In genomic region chr3:179347383-179348194, GRCh38 we compare ENCODE assay signal across 8 cellular contexts. TPM values are rescaled to one million over a fixed set of nuclear protein-coding genes. Genes with fewer than 3 reads are reported as not detected.
DNase-seq lines count a peak whose midpoint lies in the region; ATAC-seq, FAIRE-seq and TF ChIP-seq lines count a peak whose summit lies in the region.

Gene MFN1, plus strand, starts transcription at chr3:179347709. Its CDS starts 1,143 bp downstream, at chr3:179348852.

- H3K9ac ChIP-seq in kidney (ENCODE audit: low read length in 2 of 2) = peak within 1 kb of the TSS; percentile 20 to 56

- no peaks in the 10 kb centered on the region for H3K9me3 ChIP-seq in kidney (ENCODE audit: control insufficient read depth in 1 of 2, low read length in 2 of 2)

- peak; percentile 9 for TF ChIP-seq CTCF in chondrocyte (IDR thresholded peaks at IDR 0.05)
- TF ChIP-seq CTCF in kidney (IDR thresholded peaks at IDR 0.05; ENCODE audit: borderline replicate concordance, extremely low read depth, insufficient read depth) = no peak

- TF ChIP-seq POLR2A in GM19193 (IDR thresholded peaks at IDR 0.05; ENCODE audit: extremely low read depth, insufficient read depth, insufficient read length) = peak; percentile 94

- peak within 1 kb of the TSS; percentile 98 for H3K27ac Mint-ChIP-seq in chondrocyte (ENCODE audit: unreplicated experiment)

- peaks cover 6% of the 10 kb centered on the region for H3K36me3 Mint-ChIP-seq in chondrocyte (ENCODE audit: low read depth)

- peaks cover 22% of the 10 kb centered on the region for H3K4me1 Mint-ChIP-seq in chondrocyte (ENCODE audit: low read depth)

- H3K36me3 ChIP-seq in kidney (ENCODE audit: control insufficient read depth in 1 of 2, insufficient read depth in 2 of 2, low read length in 2 of 2) = peaks cover 6 to 15% of the 10 kb centered on the region in 2 donors

- no peaks in the 10 kb centered on the region for H3K4me1 ChIP-seq in kidney (ENCODE audit: control insufficient read depth in 1 of 2, insufficient read depth in 1 of 2, low read depth in 1 of 2, low read length in 2 of 2)

- no peaks in the 10 kb centered on the region for H3K27me3 Mint-ChIP-seq in chondrocyte (ENCODE audit: low read depth)

- DNase-seq in AML-193 (lab: John Stamatoyannopoulos, UW) (peak; percentile 98), NCI-H510A treated with DMSO at 0.1 percent for 48 hours (lab: John Stamatoyannopoulos, UW) (peak; percentile 96), chondrocyte (ENCODE audit: low spot score) (peak; percentile 94), kidney (peak; percentile 97)
- DNase-seq in activated CD4-positive, alpha-beta T cell treated with anti-CD3 and anti-CD28 coated beads for 24 hours (ENCODE audit: low read depth in 2 of 2) = peak; percentile 75 to 76
- peak; percentile 93 for DNase-seq in stimulated activated CD4-positive, alpha-beta T cell treated with anti-CD3 and anti-CD28 coated beads, Interleukin-15, amount 100 ng/mL, for 24 hours

- H3K4me3 ChIP-seq in kidney (ENCODE audit: low read length in 2 of 2) = peak within 1 kb of the TSS; percentile 77 to 88

- intact Hi-C loops in kidney (cut with DNase I) = no loop called here

- no peaks in the 10 kb centered on the region for H3K9me3 Mint-ChIP-seq in chondrocyte (ENCODE audit: low read depth)

- peak; percentile 94 for FAIRE-seq in kidney (lab: Jason Lieb, UNC)

- peak; percentile 94 for ATAC-seq in HG03439 (IDR thresholded peaks at IDR 0.05; ENCODE audit: unreplicated experiment)

- peak within 1 kb of the TSS; percentile 95 for H3K4me3 Mint-ChIP-seq in chondrocyte (ENCODE audit: unreplicated experiment)

- H3K27ac ChIP-seq in kidney (ENCODE audit: low read depth in 2 of 2, low read length in 2 of 2) = peak within 1 kb of the TSS; percentile 67 to 77

RNA-seq across cellular contexts. Expression of gene MFN1, which starts in this region (rescaled TPM):
- 46.4 to 56.6 TPM (median 50.3 TPM) in 3 replicates for total RNA-seq in chondrocyte
- 50.2 TPM for total RNA-seq in kidney
- polyA plus RNA-seq in kidney (ENCODE audit: insufficient read depth, low read depth, low replicate concordance) = 16.6 TPM

Comparison
In these comparisons a context has a peak if more than half of its experiments do, and no peak if none do; other contexts are left out.
1. Peak in every context shown above with its lines: DNase-seq, ATAC-seq, H3K4me3 ChIP-seq and H3K27ac ChIP-seq.